Comparison of ENCODE assay signal across 15 cellular contexts in genomic region chr4:52143815-52144214, GRCh38.
DNase-seq lines count a peak whose midpoint lies in the region; ATAC-seq, FAIRE-seq and TF ChIP-seq lines count a peak whose summit lies in the region.
"Had no signal": no experiment of that assay in that cellular context is flagged by ENCODE, and none has a peak within 500 bp of the region (broad histone marks: within the 10 kb centered on the region; RNA-seq: fewer than 3 reads in every experiment).

No MANE protein-coding gene starts in this region.

- H3K9me3 ChIP-seq in K562 (replicated peaks; ENCODE audit: control insufficient read depth, insufficient read depth, low read depth, low read length) (no peaks in the 10 kb centered on the region), subcutaneous abdominal adipose tissue (ENCODE audit: control insufficient read depth in 5 of 5, low read length in 5 of 5) (peaks cover 0 to 7% (median 5%) of the 10 kb centered on the region in 5 donors)

- TF ChIP-seq EP300 in K562 (IDR thresholded peaks at IDR 0.05; ENCODE audit: low read length), result no peak

- in situ Hi-C loops in K562 (cut with MboI), result no loop called here

- H2AFZ ChIP-seq in K562 (ENCODE audit: low read depth, low read length), result no peak overlapping the region

- ATAC-seq in K562 (no peak), GM19351 (IDR thresholded peaks at IDR 0.05; ENCODE audit: unreplicated experiment) (no peak)

- H3K4me2 ChIP-seq in K562 (ENCODE audit: insufficient read depth, low read length), result no peak overlapping the region

- no peak overlapping the region for H3K9ac ChIP-seq in K562 (ENCODE audit: insufficient read depth in 1 of 2, low read depth in 2 of 2, low read length in 2 of 2)
- no peak overlapping the region for H3K9ac ChIP-seq in subcutaneous abdominal adipose tissue (ENCODE audit: low read length in 5 of 5)

- H3K27me3 ChIP-seq in K562 (ENCODE audit: control insufficient read depth in 2 of 2, insufficient read depth in 2 of 2, low read length in 2 of 2) (no peaks in the 10 kb centered on the region), subcutaneous abdominal adipose tissue (ENCODE audit: control insufficient read depth in 5 of 5, insufficient read depth in 4 of 5, low read length in 5 of 5) (no peaks in the 10 kb centered on the region)

- H3K27ac ChIP-seq in K562 (ENCODE audit: extremely low read depth, low read depth, low read length), result no peak overlapping the region
- H3K27ac ChIP-seq in subcutaneous abdominal adipose tissue (ENCODE audit: low read depth, low read length), result peak overlapping the region; percentile 19

- CTCF ChIA-PET in K562 (lab: Yijun Ruan, JAX; ENCODE audit: low intra/inter-chr PET ratio), result no interaction called here

- no peak overlapping the region for H3K4me3 ChIP-seq in K562
- H3K4me3 ChIP-seq in subcutaneous abdominal adipose tissue (ENCODE audit: low read depth in 1 of 5, low read length in 5 of 5), result no peak overlapping the region

- no peak for TF ChIP-seq RAD21 in K562 (CRISPR knock-in tag; conservative IDR thresholded peaks at IDR 0.05 in 1 of 2, IDR thresholded peaks at IDR 0.05 in 1 of 2)

- no TSS peak for BruUV-seq in K562 (replicated peaks; lab: Mats Ljungman, UMichigan)

- intact Hi-C loops in K562 (cut with micrococcal nuclease), result no loop called here

- no peaks in the 10 kb centered on the region for H3K36me3 ChIP-seq in K562 (ENCODE audit: control insufficient read depth, insufficient read depth, low read length)
- no peaks in the 10 kb centered on the region for H3K36me3 ChIP-seq in subcutaneous abdominal adipose tissue (ENCODE audit: control insufficient read depth in 5 of 5, insufficient read depth in 5 of 5, low read length in 5 of 5)

- FAIRE-seq in K562 (lab: Jason Lieb, UNC), result no peak

- POLR2A ChIA-PET in K562 (lab: Yijun Ruan, JAX), result no interaction called here

- TF ChIP-seq CTCF in K562 (IDR thresholded peaks at IDR 0.05 in 2 of 3, conservative IDR thresholded peaks at IDR 0.05 in 1 of 3; ENCODE audit: insufficient read depth in 2 of 3, low read depth in 1 of 3, low read length in 3 of 3), result no peak

- no peaks in the 10 kb centered on the region for H3K4me1 ChIP-seq in K562 (replicated peaks in 1 of 2; ENCODE audit: control insufficient read depth in 2 of 2, insufficient read depth in 2 of 2, low read length in 2 of 2)
- peaks cover 0 to 10% (median 0%) of the 10 kb centered on the region in 5 donors for H3K4me1 ChIP-seq in subcutaneous abdominal adipose tissue (ENCODE audit: control insufficient read depth in 5 of 5, insufficient read depth in 5 of 5, low read length in 5 of 5)

- H3K9me1 ChIP-seq in K562 (ENCODE audit: control insufficient read depth, insufficient read depth, low read length), result no peaks in the 10 kb centered on the region

- H3K79me2 ChIP-seq in K562 (ENCODE audit: control insufficient read depth, insufficient read depth, low read length), result no peaks in the 10 kb centered on the region

- no peak for TF ChIP-seq POLR2A in K562 (conservative IDR thresholded peaks at IDR 0.05)

- WGBS in K562 (ENCODE audit: insufficient coverage, low coverage, missing lambda C conversion rate), result 0% methylated on average over 3 of the region's 3 CpGs

- no peaks in the 10 kb centered on the region for H4K20me1 ChIP-seq in K562 (replicated peaks; ENCODE audit: control insufficient read depth, insufficient read depth, low read length)

- peak; percentile 37 to 40 for DNase-seq in Kasumi-1 (lab: John Stamatoyannopoulos, UW)
- DNase-seq in NOMO-1 treated with DMSO at 0.1 percent for 48 hours (lab: John Stamatoyannopoulos, UW; ENCODE audit: unreplicated experiment), result peak; percentile 66
- no peak for DNase-seq in K562 (ENCODE audit: extremely low read depth in 1 of 4, low spot score in 3 of 4)
- DNase-seq in anterior cingulate cortex (lab: John Stamatoyannopoulos, UW), result no peak
- DNase-seq in activated CD4-positive, alpha-beta T cell treated with anti-CD3 and anti-CD28 coated beads for 48 hours, result no peak
- DNase-seq: CD4-positive, CD25-positive, alpha-beta regulatory T cell; EL; NCI-H1436; NCI-H2029; NCI-H2171; NCI-H446 treated with DMSO at 0.1 percent for 48 hours; NCI-H748 treated with DMSO at 0.1 percent for 48 hours; SHP77 had no signal

TF ChIP-seq in K562, 482 proteins besides CTCF, POLR2A, EP300 and RAD21:
- TF ChIP-seq CEBPB (tag; IDR thresholded peaks at IDR 0.05), result peak; percentile 37; the same call in 1 of the 2 replicates
- TF ChIP-seq ZNF398 (CRISPR knock-in tag; IDR thresholded peaks at IDR 0.05), result no peak
- no peak for TF ChIP-seq HMG20A (CRISPR knock-in tag; conservative IDR thresholded peaks at IDR 0.05)
TF ChIP-seq in K562: peak in this region for 1.

Comparison
In these comparisons a context has a peak if more than half of its experiments do, and no peak if none do; other contexts are left out.
1. DNase-seq: peak in Kasumi-1 (2 of 2) and NOMO-1 treated with DMSO at 0.1 percent for 48 hours (single experiment); none in K562 (0 of 4), anterior cingulate cortex (0 of 58) and activated CD4-positive, alpha-beta T cell treated with anti-CD3 and anti-CD28 coated beads for 48 hours (single experiment).